Comparison of ENCODE assay signal across 16 cellular contexts in the genomic region with DNA sequence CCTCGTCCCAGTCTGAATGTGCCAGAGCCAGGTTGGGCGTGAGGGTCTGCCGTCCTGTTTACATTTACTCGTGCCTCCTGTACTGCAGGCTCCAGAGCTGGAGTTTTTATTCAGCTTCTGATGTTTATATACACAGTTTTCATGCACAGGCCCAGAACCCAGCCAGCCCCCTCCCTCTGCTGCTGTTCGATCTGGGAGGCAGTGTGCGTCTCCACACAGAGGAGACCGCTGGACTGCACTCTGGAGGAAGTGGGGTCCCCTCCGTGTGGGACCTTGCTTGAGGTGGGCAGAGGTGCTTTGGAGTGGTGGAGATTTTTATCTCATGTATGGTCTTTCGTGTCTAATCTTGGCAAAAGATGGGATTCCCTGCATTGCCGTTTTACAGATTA.
"Had no signal": no experiment of that assay in that cellular context is flagged by ENCODE, and none has a peak within 500 bp of the region (broad histone marks: within the 10 kb centered on the region; RNA-seq: fewer than 3 reads in every experiment).

No MANE protein-coding gene starts in this region.

- H3K36me3 Mint-ChIP-seq: activated CD8-positive, alpha-beta memory T cell treated with anti-CD3 and anti-CD28 coated beads, Interleukin-2, amount 10 ng/mL, durations not matched to agents 7 days and 5 days; activated naive CD8-positive, alpha-beta T cell treated with anti-CD3 and anti-CD28 coated beads, Interleukin-2, amount 10 ng/mL, durations not matched to agents 7 days and 5 days; memory B cell had no signal

- H3K4me1 Mint-ChIP-seq: activated CD8-positive, alpha-beta memory T cell treated with anti-CD3 and anti-CD28 coated beads, Interleukin-2, amount 10 ng/mL, durations not matched to agents 7 days and 5 days; activated naive CD8-positive, alpha-beta T cell treated with anti-CD3 and anti-CD28 coated beads, Interleukin-2, amount 10 ng/mL, durations not matched to agents 7 days and 5 days; memory B cell had no signal

- H3K4me3 ChIP-seq: testis had no signal

- DNase-seq: activated CD8-positive, alpha-beta memory T cell treated with anti-CD3 and anti-CD28 coated beads, Interleukin-2, amount 10 ng/mL, durations not matched to agents 7 days and 5 days; activated gamma-delta T cell treated with Interleukin-2 at 50 U/mL for 16 hours; activated naive CD8-positive, alpha-beta T cell treated with anti-CD3 and anti-CD28 coated beads, Interleukin-2, amount 10 ng/mL, durations not matched to agents 7 days and 5 days; activated T-cell treated with anti-CD3 and anti-CD28 coated beads, Interleukin-2, amount 50 U/mL, for 4 hours; stimulated activated CD4-positive, alpha-beta T cell treated with anti-CD3 and anti-CD28 coated beads, Interleukin-15, amount 100 ng/mL, for 24 hours; stimulated activated CD4-positive, alpha-beta T cell treated with anti-CD3 and anti-CD28 coated beads, Interleukin-4, amount 100 ng/mL, for 24 hours; T-helper 2 cell had no signal

- ATAC-seq: activated CD8-positive, alpha-beta memory T cell treated with anti-CD3 and anti-CD28 coated beads, Interleukin-2, amount 10 ng/mL, durations not matched to agents 7 days and 5 days; activated T-cell treated with anti-CD3 and anti-CD28 coated beads, Interleukin-2, amount 50 U/mL, for 4 hours; left lobe of liver had no signal

- H3K27ac ChIP-seq: neutrophil, testis had no signal

- H3K27me3 ChIP-seq: neutrophil, testis had no signal

- H3K27me3 Mint-ChIP-seq: activated CD8-positive, alpha-beta memory T cell treated with anti-CD3 and anti-CD28 coated beads, Interleukin-2, amount 10 ng/mL, durations not matched to agents 7 days and 5 days; activated naive CD8-positive, alpha-beta T cell treated with anti-CD3 and anti-CD28 coated beads, Interleukin-2, amount 10 ng/mL, durations not matched to agents 7 days and 5 days; stimulated activated naive CD8-positive, alpha-beta T cell treated with anti-CD3 and anti-CD28 coated beads, Interleukin-15, Interleukin-2, amounts not matched to agents 100 ng/mL and 50 ng/mL, for 24 hours had no signal

- H3K36me3 ChIP-seq: neutrophil had no signal

- FAIRE-seq: bronchial epithelial cell, endometrium, islet of Langerhans, TTC549 had no signal

- H3K9me3 Mint-ChIP-seq: activated naive CD8-positive, alpha-beta T cell treated with anti-CD3 and anti-CD28 coated beads, Interleukin-2, amount 10 ng/mL, durations not matched to agents 7 days and 5 days; activated T-cell treated with anti-CD3 and anti-CD28 coated beads, Interleukin-2, amount 50 U/mL, for 4 hours; memory B cell; stimulated activated naive CD8-positive, alpha-beta T cell treated with anti-CD3 and anti-CD28 coated beads, Interleukin-15, Interleukin-2, amounts not matched to agents 100 ng/mL and 50 ng/mL, for 24 hours had no signal

- H3K4me3 Mint-ChIP-seq: activated CD8-positive, alpha-beta memory T cell treated with anti-CD3 and anti-CD28 coated beads, Interleukin-2, amount 10 ng/mL, durations not matched to agents 7 days and 5 days; activated naive CD8-positive, alpha-beta T cell treated with anti-CD3 and anti-CD28 coated beads, Interleukin-2, amount 10 ng/mL, durations not matched to agents 7 days and 5 days; activated T-cell treated with anti-CD3 and anti-CD28 coated beads, Interleukin-2, amount 50 U/mL, for 4 hours; memory B cell; stimulated activated naive CD8-positive, alpha-beta T cell treated with anti-CD3 and anti-CD28 coated beads, Interleukin-15, Interleukin-2, amounts not matched to agents 100 ng/mL and 50 ng/mL, for 24 hours had no signal

- H3K9me3 ChIP-seq: neutrophil, testis had no signal

- H3K27ac Mint-ChIP-seq: activated CD8-positive, alpha-beta memory T cell treated with anti-CD3 and anti-CD28 coated beads, Interleukin-2, amount 10 ng/mL, durations not matched to agents 7 days and 5 days; activated naive CD8-positive, alpha-beta T cell treated with anti-CD3 and anti-CD28 coated beads, Interleukin-2, amount 10 ng/mL, durations not matched to agents 7 days and 5 days; memory B cell; stimulated activated naive CD8-positive, alpha-beta T cell treated with anti-CD3 and anti-CD28 coated beads, Interleukin-15, Interleukin-2, amounts not matched to agents 100 ng/mL and 50 ng/mL, for 24 hours had no signal
